1 cellular context compared by ENCODE assay signal in the genomic region with DNA sequence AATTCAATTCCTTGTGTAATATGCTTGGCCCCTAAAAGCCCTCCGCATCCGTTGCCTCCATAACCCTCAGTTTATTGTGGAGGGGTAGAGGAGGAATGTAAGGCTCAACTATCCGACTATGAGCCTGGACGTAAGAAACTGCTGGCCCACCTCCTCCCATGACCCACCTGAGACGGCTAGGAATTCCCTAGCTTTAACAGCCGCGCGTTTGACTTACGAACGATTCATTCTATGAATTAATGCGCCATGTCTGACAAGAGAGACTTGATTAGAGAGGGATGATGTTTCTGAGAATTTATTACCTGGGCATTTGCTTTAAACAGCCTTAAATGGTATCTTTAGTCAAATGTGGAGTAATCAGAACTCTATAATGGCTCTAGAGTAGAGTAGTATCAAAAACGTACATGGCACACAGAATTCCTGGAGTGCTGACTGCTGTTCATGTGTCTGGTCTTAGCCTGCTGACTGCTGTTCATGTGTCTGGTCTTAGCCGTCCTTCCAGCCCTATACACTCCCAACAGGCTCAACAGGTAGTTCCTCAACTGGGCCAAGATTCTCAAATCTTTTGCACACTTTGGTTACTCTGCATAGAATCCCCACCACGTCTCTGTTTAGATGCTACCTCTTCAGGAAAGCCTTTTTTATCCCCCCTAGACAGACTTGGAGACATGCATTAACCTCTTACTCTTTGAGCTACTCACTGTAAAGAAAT.
TF ChIP-seq lines count a peak whose summit lies in the region.

No MANE protein-coding gene starts in this region.

TF ChIP-seq in GM12878, 131 proteins besides CTCF, POLR2A, EP300 and RAD21:
- TF ChIP-seq POLR2AphosphoS2 (IDR thresholded peaks at IDR 0.05; ENCODE audit: low read depth, low read length) (peak; percentile 29; the same call in 1 of the 2 replicates), RELA (IDR thresholded peaks at IDR 0.05; ENCODE audit: borderline replicate concordance, partially characterized antibody) (no peak), RB1 (IDR thresholded peaks at IDR 0.05; ENCODE audit: borderline replicate concordance) (no peak), POLR2AphosphoS5 (IDR thresholded peaks at IDR 0.05; ENCODE audit: low read length) (peak; percentile 20; the same call in 1 of the 2 replicates)
- TF ChIP-seq, protein P1, sequence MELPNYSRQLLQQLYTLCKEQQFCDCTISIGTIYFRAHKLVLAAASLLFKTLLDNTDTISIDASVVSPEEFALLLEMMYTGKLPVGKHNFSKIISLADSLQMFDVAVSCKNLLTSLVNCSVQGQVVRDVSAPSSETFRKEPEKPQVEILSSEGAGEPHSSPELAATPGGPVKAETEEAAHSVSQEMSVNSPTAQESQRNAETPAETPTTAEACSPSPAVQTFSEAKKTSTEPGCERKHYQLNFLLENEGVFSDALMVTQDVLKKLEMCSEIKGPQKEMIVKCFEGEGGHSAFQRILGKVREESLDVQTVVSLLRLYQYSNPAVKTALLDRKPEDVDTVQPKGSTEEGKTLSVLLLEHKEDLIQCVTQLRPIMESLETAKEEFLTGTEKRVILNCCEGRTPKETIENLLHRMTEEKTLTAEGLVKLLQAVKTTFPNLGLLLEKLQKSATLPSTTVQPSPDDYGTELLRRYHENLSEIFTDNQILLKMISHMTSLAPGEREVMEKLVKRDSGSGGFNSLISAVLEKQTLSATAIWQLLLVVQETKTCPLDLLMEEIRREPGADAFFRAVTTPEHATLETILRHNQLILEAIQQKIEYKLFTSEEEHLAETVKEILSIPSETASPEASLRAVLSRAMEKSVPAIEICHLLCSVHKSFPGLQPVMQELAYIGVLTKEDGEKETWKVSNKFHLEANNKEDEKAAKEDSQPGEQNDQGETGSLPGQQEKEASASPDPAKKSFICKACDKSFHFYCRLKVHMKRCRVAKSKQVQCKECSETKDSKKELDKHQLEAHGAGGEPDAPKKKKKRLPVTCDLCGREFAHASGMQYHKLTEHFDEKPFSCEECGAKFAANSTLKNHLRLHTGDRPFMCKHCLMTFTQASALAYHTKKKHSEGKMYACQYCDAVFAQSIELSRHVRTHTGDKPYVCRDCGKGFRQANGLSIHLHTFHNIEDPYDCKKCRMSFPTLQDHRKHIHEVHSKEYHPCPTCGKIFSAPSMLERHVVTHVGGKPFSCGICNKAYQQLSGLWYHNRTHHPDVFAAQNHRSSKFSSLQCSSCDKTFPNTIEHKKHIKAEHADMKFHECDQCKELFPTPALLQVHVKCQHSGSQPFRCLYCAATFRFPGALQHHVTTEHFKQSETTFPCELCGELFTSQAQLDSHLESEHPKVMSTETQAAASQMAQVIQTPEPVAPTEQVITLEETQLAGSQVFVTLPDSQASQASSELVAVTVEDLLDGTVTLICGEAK (IDR thresholded peaks at IDR 0.05; ENCODE audit: borderline replicate concordance), result peak; percentile 58; the same call in 1 of the 2 replicates
- TF ChIP-seq, protein P2, sequence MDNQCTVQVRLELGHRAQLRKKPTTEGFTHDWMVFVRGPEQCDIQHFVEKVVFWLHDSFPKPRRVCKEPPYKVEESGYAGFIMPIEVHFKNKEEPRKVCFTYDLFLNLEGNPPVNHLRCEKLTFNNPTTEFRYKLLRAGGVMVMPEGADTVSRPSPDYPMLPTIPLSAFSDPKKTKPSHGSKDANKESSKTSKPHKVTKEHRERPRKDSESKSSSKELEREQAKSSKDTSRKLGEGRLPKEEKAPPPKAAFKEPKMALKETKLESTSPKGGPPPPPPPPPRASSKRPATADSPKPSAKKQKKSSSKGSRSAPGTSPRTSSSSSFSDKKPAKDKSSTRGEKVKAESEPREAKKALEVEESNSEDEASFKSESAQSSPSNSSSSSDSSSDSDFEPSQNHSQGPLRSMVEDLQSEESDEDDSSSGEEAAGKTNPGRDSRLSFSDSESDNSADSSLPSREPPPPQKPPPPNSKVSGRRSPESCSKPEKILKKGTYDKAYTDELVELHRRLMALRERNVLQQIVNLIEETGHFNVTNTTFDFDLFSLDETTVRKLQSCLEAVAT (IDR thresholded peaks at IDR 0.05), result peak; percentile 97
